1 cellular context compared by ENCODE assay signal in the genomic region with DNA sequence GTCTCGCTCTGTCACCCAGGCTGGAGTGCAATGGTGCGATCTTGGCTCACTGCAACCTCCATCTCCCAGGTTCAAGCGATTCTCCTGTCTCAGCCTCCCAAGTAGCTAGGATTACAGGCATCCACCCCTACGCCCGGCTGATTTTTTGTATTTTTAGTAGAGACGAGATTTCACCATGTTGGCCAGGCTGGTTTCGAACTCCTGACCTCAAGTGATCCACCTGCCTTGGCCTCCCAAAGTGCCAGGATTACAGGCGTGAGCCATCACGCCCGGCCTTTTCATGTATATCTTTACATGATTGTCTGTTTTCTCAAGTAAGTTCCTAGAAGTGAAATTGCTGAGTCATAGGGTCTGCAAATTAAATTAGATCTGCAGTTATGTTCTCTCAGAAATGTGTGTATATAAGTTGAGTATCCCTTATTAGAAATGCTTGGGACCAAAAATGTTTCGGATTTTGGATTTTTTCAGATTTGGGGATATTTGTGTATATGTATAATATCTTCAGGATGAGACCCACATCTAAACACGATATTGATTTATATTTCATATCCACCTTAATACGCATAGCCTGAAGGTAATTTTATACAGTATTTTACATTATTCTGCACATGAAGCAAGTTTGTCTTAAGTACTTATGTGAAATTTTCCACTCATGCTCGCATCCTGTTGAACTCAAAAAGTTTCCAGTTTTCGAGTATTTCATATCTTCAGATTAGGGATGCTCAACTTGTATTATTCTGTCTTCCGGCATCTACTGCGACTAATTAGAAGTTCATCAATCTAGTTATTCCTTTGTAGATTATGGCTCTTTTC.
TF ChIP-seq lines count a peak whose summit lies in the region.

No MANE protein-coding gene starts in this region.

TF ChIP-seq in GM12878, 131 proteins besides CTCF, POLR2A, EP300 and RAD21:
- TF ChIP-seq BACH1 (IDR thresholded peaks at IDR 0.05; ENCODE audit: borderline replicate concordance) (peak; percentile 70; the same call in 1 of the 2 replicates), EZH2 (IDR thresholded peaks at IDR 0.05; ENCODE audit: borderline replicate concordance, control insufficient read depth, low read depth, low read length) (no peak)
- TF ChIP-seq, protein P1, sequence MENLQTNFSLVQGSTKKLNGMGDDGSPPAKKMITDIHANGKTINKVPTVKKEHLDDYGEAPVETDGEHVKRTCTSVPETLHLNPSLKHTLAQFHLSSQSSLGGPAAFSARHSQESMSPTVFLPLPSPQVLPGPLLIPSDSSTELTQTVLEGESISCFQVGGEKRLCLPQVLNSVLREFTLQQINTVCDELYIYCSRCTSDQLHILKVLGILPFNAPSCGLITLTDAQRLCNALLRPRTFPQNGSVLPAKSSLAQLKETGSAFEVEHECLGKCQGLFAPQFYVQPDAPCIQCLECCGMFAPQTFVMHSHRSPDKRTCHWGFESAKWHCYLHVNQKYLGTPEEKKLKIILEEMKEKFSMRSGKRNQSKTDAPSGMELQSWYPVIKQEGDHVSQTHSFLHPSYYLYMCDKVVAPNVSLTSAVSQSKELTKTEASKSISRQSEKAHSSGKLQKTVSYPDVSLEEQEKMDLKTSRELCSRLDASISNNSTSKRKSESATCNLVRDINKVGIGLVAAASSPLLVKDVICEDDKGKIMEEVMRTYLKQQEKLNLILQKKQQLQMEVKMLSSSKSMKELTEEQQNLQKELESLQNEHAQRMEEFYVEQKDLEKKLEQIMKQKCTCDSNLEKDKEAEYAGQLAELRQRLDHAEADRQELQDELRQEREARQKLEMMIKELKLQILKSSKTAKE (IDR thresholded peaks at IDR 0.05; ENCODE audit: low read depth, poor library complexity, severe bottlenecking): no peak
- TF ChIP-seq, protein P2, sequence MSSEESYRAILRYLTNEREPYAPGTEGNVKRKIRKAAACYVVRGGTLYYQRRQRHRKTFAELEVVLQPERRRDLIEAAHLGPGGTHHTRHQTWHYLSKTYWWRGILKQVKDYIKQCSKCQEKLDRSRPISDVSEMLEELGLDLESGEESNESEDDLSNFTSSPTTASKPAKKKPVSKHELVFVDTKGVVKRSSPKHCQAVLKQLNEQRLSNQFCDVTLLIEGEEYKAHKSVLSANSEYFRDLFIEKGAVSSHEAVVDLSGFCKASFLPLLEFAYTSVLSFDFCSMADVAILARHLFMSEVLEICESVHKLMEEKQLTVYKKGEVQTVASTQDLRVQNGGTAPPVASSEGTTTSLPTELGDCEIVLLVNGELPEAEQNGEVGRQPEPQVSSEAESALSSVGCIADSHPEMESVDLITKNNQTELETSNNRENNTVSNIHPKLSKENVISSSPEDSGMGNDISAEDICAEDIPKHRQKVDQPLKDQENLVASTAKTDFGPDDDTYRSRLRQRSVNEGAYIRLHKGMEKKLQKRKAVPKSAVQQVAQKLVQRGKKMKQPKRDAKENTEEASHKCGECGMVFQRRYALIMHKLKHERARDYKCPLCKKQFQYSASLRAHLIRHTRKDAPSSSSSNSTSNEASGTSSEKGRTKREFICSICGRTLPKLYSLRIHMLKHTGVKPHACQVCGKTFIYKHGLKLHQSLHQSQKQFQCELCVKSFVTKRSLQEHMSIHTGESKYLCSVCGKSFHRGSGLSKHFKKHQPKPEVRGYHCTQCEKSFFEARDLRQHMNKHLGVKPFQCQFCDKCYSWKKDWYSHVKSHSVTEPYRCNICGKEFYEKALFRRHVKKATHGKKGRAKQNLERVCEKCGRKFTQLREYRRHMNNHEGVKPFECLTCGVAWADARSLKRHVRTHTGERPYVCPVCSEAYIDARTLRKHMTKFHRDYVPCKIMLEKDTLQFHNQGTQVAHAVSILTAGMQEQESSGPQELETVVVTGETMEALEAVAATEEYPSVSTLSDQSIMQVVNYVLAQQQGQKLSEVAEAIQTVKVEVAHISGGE (CRISPR knock-in tag; IDR thresholded peaks at IDR 0.05): no peak
TF ChIP-seq in GM12878: peak in this region for 1.
